In the genomic region with DNA sequence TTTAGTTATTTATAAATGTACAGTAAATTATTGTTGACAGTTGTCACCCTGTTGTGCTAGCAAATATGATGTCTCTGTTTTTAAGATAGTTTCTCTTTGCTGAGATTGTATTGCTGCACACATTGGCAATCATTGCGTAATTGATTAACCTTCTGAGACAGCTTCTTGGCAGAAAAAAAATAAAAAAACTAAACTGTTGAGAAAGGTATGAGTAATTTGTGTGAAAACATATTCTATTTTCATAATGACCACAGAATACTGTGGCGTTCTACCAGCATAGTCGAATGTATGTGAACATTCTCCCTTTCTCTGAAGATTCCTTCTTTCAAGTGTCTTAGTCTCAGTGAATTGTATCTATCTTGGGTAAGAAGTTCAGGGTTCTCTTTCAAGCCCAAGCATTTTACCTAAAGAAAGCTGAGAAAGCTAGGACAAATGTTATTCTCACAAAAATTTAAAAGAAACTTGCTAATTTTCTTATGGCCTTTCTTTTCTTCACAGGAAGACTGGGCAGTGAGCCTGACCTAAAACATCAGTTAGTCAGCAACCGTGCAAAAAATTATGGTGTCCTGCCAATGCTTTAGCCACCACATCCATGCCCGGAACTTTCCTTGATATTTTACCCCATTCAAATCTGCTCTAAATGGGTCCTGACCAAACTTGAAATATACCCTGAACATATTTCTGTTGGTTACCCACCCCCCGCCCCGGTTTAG, we compare ENCODE assay signal across 8 cellular contexts.
A peak's percentile ranks its signal among the peaks of the same experiment; 100 is the strongest.
DNase-seq lines count a peak whose midpoint lies in the region; FAIRE-seq and TF ChIP-seq lines count a peak whose summit lies in the region.

No MANE protein-coding gene starts in this region.

- H3K4me1 ChIP-seq in left ventricle myocardium inferior (peaks cover 89% of the 10 kb centered on the region), H9 (ENCODE audit: insufficient read depth, low read length) (no peaks in the 10 kb centered on the region; the same call in 1 of the 2 replicates)

- no CpG with 5 or more reads among the region's 7 CpGs for WGBS in H9 (ENCODE audit: extremely low coverage, insufficient read length, low lambda C conversion rate)

- H3K79me2 ChIP-seq in H9 (ENCODE audit: insufficient read depth, low read length), result no peaks in the 10 kb centered on the region; the same call in 1 of the 2 replicates

- H4K8ac ChIP-seq in H9 (replicated peaks; ENCODE audit: insufficient read length, low read depth, low read length), result no peak overlapping the region

- H4K91ac ChIP-seq in H9 (ENCODE audit: insufficient read length, low read depth, low read length), result no peak overlapping the region

- no peak overlapping the region for H3K4me2 ChIP-seq in H9 (ENCODE audit: insufficient read depth, insufficient read length, low read length)

- DNase-seq in AG09319 (ENCODE audit: extremely low read depth, low read depth), result peak; percentile 60
- no peak for DNase-seq in H54 (ENCODE audit: insufficient read length, low spot score)
- DNase-seq in SIG-M5 treated with dmso at 0.1 percent for 504 hours (lab: John Stamatoyannopoulos, UW; ENCODE audit: unreplicated experiment), result peak; percentile 69
- DNase-seq in left ventricle myocardium inferior, result no peak
- no peak for DNase-seq in ureter (ENCODE audit: low spot score)
- no peak for DNase-seq in activated effector memory CD4-positive, alpha-beta T cell treated with Interleukin-2 at 50 U/mL for 16 hours
- DNase-seq in H9, result no peak
- no peak for DNase-seq in LoVo (ENCODE audit: low spot score)

- H2AK5ac ChIP-seq in H9 (ENCODE audit: insufficient read length, low read length), result no peak overlapping the region

- no peak overlapping the region for H3K4me3 Mint-ChIP-seq in H9

- no peaks in the 10 kb centered on the region for H3K9me3 ChIP-seq in left ventricle myocardium inferior (replicated peaks)
- no peaks in the 10 kb centered on the region for H3K9me3 ChIP-seq in H9 (ENCODE audit: control insufficient read depth, low read depth, low read length)

- H2BK120ac ChIP-seq in H9 (ENCODE audit: low read depth, low read length, poor library complexity, severe bottlenecking), result no peak overlapping the region

- H3K27me3 Mint-ChIP-seq in H9 (ENCODE audit: low read depth), result no peaks in the 10 kb centered on the region

- H3K56ac ChIP-seq in H9 (ENCODE audit: insufficient read length, low read depth, low read length), result no peak overlapping the region

- H3K14ac ChIP-seq in H9 (ENCODE audit: insufficient read depth, low read length), result no peak overlapping the region

- no peak overlapping the region for H3K23ac ChIP-seq in H9 (ENCODE audit: insufficient read length, low read depth, low read length)

- no peak overlapping the region for H2AFZ ChIP-seq in H9 (ENCODE audit: low read length)

- H3K18ac ChIP-seq in H9 (ENCODE audit: insufficient read length, low read depth, low read length), result no peak overlapping the region

- H2BK5ac ChIP-seq in H9 (ENCODE audit: insufficient read length, low read length), result no peak overlapping the region

- H3K27ac ChIP-seq in left ventricle myocardium inferior (replicated peaks) (peak overlapping the region; percentile 59), H9 (ENCODE audit: insufficient read length, low read depth, low read length) (no peak overlapping the region)

- no peak overlapping the region for H2BK12ac ChIP-seq in H9 (ENCODE audit: insufficient read length, low read depth, low read length)

- H3K4ac ChIP-seq in H9 (ENCODE audit: low read depth, low read length), result no peak overlapping the region

- no peaks in the 10 kb centered on the region for H3K9me3 Mint-ChIP-seq in H9

- no peaks in the 10 kb centered on the region for H4K20me1 ChIP-seq in H9 (ENCODE audit: control insufficient read depth, insufficient read depth, insufficient read length)

- H3K36me3 ChIP-seq in left ventricle myocardium inferior, result no peaks in the 10 kb centered on the region

- 0 out of 7 replicates have a peak overlapping the region, but pooled peaks of 1 of the 3 experiments have one; percentile 40 for H3K27ac Mint-ChIP-seq in H9

- no peak for TF ChIP-seq POLR2A in H54 (IDR thresholded peaks at IDR 0.05; ENCODE audit: low read depth, low read length)

- FAIRE-seq in H54 (lab: Jason Lieb, UNC), result peak; percentile 86

- no peak overlapping the region for H2BK15ac ChIP-seq in H9 (ENCODE audit: low read depth, low read length)

- no peaks in the 10 kb centered on the region for H3K23me2 ChIP-seq in H9 (ENCODE audit: insufficient read length, low read depth, low read length, poor library complexity, severe bottlenecking)

- no peaks in the 10 kb centered on the region for H3K79me1 ChIP-seq in H9 (ENCODE audit: insufficient read depth, low read depth, low read length, poor library complexity, severe bottlenecking)

- no peak overlapping the region for H4K5ac ChIP-seq in H9 (ENCODE audit: insufficient read length, low read depth, low read length)

- peaks cover 3 to 5% of the 10 kb centered on the region in 2 experiments; a peak in 1 of 4 replicates for H3K4me1 Mint-ChIP-seq in H9

- no peaks in the 10 kb centered on the region for H3K36me3 Mint-ChIP-seq in H9 (ENCODE audit: insufficient read depth in 1 of 3, low read depth in 3 of 3)

- H3T11ph ChIP-seq in H9 (ENCODE audit: low read length), result no peak overlapping the region

- no peak overlapping the region for H3K4me3 ChIP-seq in left ventricle myocardium inferior

- intact Hi-C loops in left ventricle myocardium inferior (cut with micrococcal nuclease), result no loop called here

- H3K9ac ChIP-seq in H9 (ENCODE audit: extremely low read depth, insufficient read length, low read length), result no peak overlapping the region

- no peak overlapping the region for H2BK20ac ChIP-seq in H9 (ENCODE audit: low read depth, low read length, poor library complexity, severe bottlenecking)

- H3K27me3 ChIP-seq in left ventricle myocardium inferior (ENCODE audit: low read depth), result no peaks in the 10 kb centered on the region
- H3K27me3 ChIP-seq in H9 (ENCODE audit: insufficient read depth, low read length), result no peaks in the 10 kb centered on the region

- TF ChIP-seq CTCF in AG09319 (IDR thresholded peaks at IDR 0.05; ENCODE audit: low read depth, low read length), result no peak
- no peak for TF ChIP-seq CTCF in left ventricle myocardium inferior (IDR thresholded peaks at IDR 0.05; ENCODE audit: borderline replicate concordance)
- no peak for TF ChIP-seq CTCF in H9 (conservative IDR thresholded peaks at IDR 0.05)

Comparison
In these comparisons a context has a peak if more than half of its experiments do, and no peak if none do; other contexts are left out.
1. DNase-seq: peak in AG09319 (single experiment) and SIG-M5 treated with dmso at 0.1 percent for 504 hours (single experiment); none in H54 (single experiment), left ventricle myocardium inferior (single experiment), ureter (single experiment), activated effector memory CD4-positive, alpha-beta T cell treated with Interleukin-2 at 50 U/mL for 16 hours (single experiment), H9 (single experiment) and LoVo (single experiment).